Comparison of ENCODE assay signal across 1 cellular context in the genomic region with DNA sequence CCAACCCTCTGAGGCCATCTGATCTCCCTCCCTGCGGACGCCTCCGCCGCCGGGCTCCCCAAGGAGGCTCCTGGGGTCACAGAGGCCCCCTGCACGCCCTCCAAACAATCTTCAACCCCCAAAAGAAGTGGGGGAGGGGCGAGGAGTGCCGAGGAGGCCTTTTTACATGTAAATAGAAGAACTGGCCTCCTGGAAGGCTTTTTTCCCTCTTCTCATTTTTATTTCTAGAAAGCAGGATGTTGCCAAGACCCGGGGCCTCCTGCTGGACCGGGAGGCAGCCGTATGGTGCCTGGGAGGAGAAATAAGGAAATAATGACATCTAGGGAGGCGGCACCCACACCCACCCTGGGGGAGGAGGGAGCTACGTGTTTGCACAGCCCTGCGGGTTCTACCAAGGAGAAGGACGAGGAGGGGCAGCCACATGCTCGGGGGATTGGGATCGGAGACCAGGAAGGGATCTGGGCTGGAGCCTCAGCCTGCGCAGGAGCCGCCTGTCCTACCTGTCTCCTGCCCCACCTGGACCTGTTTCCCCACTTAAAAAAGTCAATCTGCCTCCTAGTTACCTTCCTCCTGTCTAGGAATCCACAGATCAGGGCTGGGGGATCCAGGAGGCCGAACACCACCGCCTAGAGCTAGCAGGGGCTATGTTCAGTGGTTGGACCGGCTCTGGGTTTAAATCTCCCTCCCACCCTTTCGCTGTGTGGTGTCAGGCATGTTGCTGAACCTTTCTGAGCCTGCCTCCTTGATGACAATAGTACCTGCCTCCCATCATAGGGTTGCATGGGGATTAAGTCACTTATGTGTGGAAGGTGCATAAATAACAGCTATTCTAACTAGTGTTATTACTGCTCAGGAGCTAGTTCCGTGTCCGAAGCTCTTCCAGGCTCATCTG.
TF ChIP-seq lines count a peak whose summit lies in the region.

No MANE protein-coding gene starts in this region.

TF ChIP-seq in IMR-90, 13 proteins besides CTCF, POLR2A, EP300 and RAD21 (continued from another document):
- TF ChIP-seq ELK1 (IDR thresholded peaks at IDR 0.05; ENCODE audit: borderline replicate concordance, low read depth, low read length) (no peak), RFX5 (IDR thresholded peaks at IDR 0.05; ENCODE audit: low read depth, low read length) (no peak), BHLHE40 (IDR thresholded peaks at IDR 0.05; ENCODE audit: low read depth, low read length) (no peak), MAFK (IDR thresholded peaks at IDR 0.05; ENCODE audit: low read depth, low read length) (no peak), MXI1 (IDR thresholded peaks at IDR 0.05; ENCODE audit: borderline replicate concordance, low read depth, low read length) (no peak), SMC3 (IDR thresholded peaks at IDR 0.05; ENCODE audit: low read depth, low read length) (no peak)
TF ChIP-seq in IMR-90: peak in this region for 0.
